In genomic region chr3:181629701-181630100, GRCh38 we compare ENCODE assay signal across 14 cellular contexts.
"Had no signal": no experiment of that assay in that cellular context is flagged by ENCODE, and none has a peak within 500 bp of the region (broad histone marks: within the 10 kb centered on the region; RNA-seq: fewer than 3 reads in every experiment).

No MANE protein-coding gene starts in this region.

- H3K4me3 ChIP-seq: adrenal gland, body of pancreas, gastroesophageal sphincter, hepatocyte, psoas muscle, testis, upper lobe of right lung had no signal

- H3K27ac ChIP-seq: adrenal gland, body of pancreas, gastroesophageal sphincter, hepatocyte, neutrophil, psoas muscle, testis, upper lobe of right lung had no signal

- DNase-seq: activated CD4-positive, alpha-beta T cell treated with anti-CD3 and anti-CD28 coated beads, Interleukin-2, amount 50 U/mL, for 1 hour; activated naive CD4-positive, alpha-beta T cell treated with anti-CD3 and anti-CD28 coated beads, Interleukin-2, amount 50 U/mL, for 16 hours; activated T-cell treated with anti-CD3 and anti-CD28 coated beads for 4 hours; adrenal gland; body of pancreas; naive thymus-derived CD4-positive, alpha-beta T cell; psoas muscle; stimulated activated CD4-positive, alpha-beta T cell treated with anti-CD3 and anti-CD28 coated beads, Interleukin-12 subunit alpha, Interleukin-12 subunit beta, amount 100 ng/mL, for 4 hours; stimulated activated naive CD4-positive, alpha-beta T cell; testis; upper lobe of right lung had no signal

- H3K79me2 ChIP-seq: hepatocyte had no signal

- H3K4me2 ChIP-seq: hepatocyte had no signal

- H3K36me3 ChIP-seq: adrenal gland, gastroesophageal sphincter, neutrophil, upper lobe of right lung had no signal

- ATAC-seq: body of pancreas; gastroesophageal sphincter; naive thymus-derived CD4-positive, alpha-beta T cell; psoas muscle had no signal

- H2AFZ ChIP-seq: hepatocyte had no signal

- H3K9me3 ChIP-seq: adrenal gland, body of pancreas, gastroesophageal sphincter, neutrophil, psoas muscle, testis, upper lobe of right lung had no signal

- H3K4me1 ChIP-seq: body of pancreas, gastroesophageal sphincter, psoas muscle, testis, upper lobe of right lung had no signal

- H3K27me3 ChIP-seq: adrenal gland, body of pancreas, gastroesophageal sphincter, hepatocyte, neutrophil, testis, upper lobe of right lung had no signal
